8 cellular contexts compared by ENCODE assay signal in genomic region chr22:34931026-34931425, GRCh38.
"Had no signal": no experiment of that assay in that cellular context is flagged by ENCODE, and none has a peak within 500 bp of the region (broad histone marks: within the 10 kb centered on the region; RNA-seq: fewer than 3 reads in every experiment).

No MANE protein-coding gene starts in this region.

- H3K9ac ChIP-seq: GM23248, KMS-11 had no signal

- H3K4me2 ChIP-seq: KMS-11 had no signal

- H2AFZ ChIP-seq: GM23248 had no signal

- H3K4me3 ChIP-seq: GM23248 had no signal

- FAIRE-seq: H54, HTR-8/SVneo had no signal

- H3K4me3 Mint-ChIP-seq: H9 had no signal

- H3K27ac ChIP-seq: GM23248, KMS-11 had no signal

- DNase-seq: GM23248, GOT3, H9, HCEC 1CT, KBM-7 had no signal

- H3K9me3 Mint-ChIP-seq: H9 had no signal
